ENCODE assay signal across 1 cellular context in the genomic region with DNA sequence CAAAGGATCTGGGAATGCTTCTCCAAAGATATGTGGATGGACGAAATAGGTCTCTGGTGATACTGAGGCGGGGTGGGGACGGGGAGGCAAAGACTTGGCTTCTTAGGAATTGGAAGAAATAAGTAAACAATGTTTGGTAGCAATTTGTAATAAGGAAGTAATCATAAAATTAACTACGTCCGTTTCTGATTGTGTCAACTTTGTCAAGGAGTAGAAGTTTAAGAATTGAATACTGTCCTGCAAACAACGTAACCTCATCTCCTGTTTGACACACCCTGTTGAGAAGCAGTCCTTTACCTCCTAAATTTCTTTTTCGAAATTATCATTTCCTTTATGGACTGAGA.
TF ChIP-seq lines count a peak whose summit lies in the region.

No MANE protein-coding gene starts in this region.

TF ChIP-seq in HepG2, 621 proteins besides CTCF, POLR2A, EP300 and RAD21:
- no peak for TF ChIP-seq RORA (CRISPR knock-in tag; IDR thresholded peaks at IDR 0.05)
- 0 out of 2 replicates have a peak, but pooled peaks have one; percentile 6 for TF ChIP-seq ELF4 (CRISPR knock-in tag; IDR thresholded peaks at IDR 0.05; ENCODE audit: borderline replicate concordance)
